14 cellular contexts compared by ENCODE assay signal in the genomic region with DNA sequence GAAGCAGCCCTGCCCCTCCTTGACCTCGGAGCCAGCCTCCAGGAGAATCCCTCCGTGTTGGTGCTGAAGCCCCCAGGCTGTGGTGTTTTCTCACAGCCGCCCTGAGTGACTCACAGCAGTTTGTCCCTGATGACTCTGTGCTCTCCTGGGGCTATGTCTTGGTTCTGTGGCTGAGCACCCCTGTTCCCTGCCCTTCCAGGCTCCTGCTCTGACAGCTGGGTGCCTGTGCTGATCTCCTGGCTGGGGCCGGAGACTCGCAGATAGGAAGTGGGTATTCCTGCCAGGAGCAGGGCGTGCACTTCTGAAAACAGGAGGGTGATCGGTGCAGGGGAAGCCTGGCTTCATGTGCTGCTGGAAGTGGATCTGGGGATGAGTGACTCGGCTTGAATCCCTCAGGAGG. TPM values are rescaled to one million over a fixed set of nuclear protein-coding genes. Genes with fewer than 3 reads are reported as not detected.
A peak's percentile ranks its signal among the peaks of the same experiment; 100 is the strongest.
DNase-seq lines count a peak whose midpoint lies in the region; ATAC-seq and TF ChIP-seq lines count a peak whose summit lies in the region.
"Had no signal": no experiment of that assay in that cellular context is flagged by ENCODE, and none has a peak within 500 bp of the region (broad histone marks: within the 10 kb centered on the region; RNA-seq: fewer than 3 reads in every experiment).

No MANE protein-coding gene starts in this region.

- H3K27ac Mint-ChIP-seq in progenitor cell of endocrine pancreas, result no peak overlapping the region
- H3K27ac Mint-ChIP-seq: activated naive CD8-positive, alpha-beta T cell had no signal

- CTCF ChIA-PET in SK-N-SH (lab: Yijun Ruan, JAX) (no interaction called here), PC-3 (lab: Charles Lee) (no interaction called here)

- H2AFZ ChIP-seq in SK-N-SH (ENCODE audit: low read depth) (no peak overlapping the region), PC-3 (ENCODE audit: low read length) (peak overlapping the region; percentile 23; the same call in 1 of the 2 replicates)
- H2AFZ ChIP-seq: parathyroid adenoma had no signal

- TF ChIP-seq EP300 in SK-N-SH (IDR thresholded peaks at IDR 0.05; ENCODE audit: borderline replicate concordance in 1 of 2, low read depth in 1 of 2, low read length in 1 of 2), result no peak

- H3K27ac ChIP-seq in SK-N-SH (ENCODE audit: low read depth in 2 of 2, low read length in 1 of 2), result no peak overlapping the region
- no peak overlapping the region for H3K27ac ChIP-seq in PC-3 (ENCODE audit: low read length)
- H3K27ac ChIP-seq: parathyroid adenoma had no signal

- H3K9ac ChIP-seq in SK-N-SH (no peak overlapping the region), PC-3 (ENCODE audit: low read length) (no peak overlapping the region)
- H3K9ac ChIP-seq: parathyroid adenoma had no signal

- intact Hi-C loops in PC-3 (cut with micrococcal nuclease), result no loop called here

- H3K4me3 ChIP-seq in SK-N-SH (ENCODE audit: low read depth in 2 of 2, low read length in 1 of 2) (no peak overlapping the region), PC-3 (ENCODE audit: low read length) (0 out of 2 replicates have a peak overlapping the region, but pooled peaks have one; percentile 3)

- no peaks in the 10 kb centered on the region for H3K9me3 ChIP-seq in SK-N-SH
- no peaks in the 10 kb centered on the region for H3K9me3 ChIP-seq in PC-3 (ENCODE audit: low read length)
- H3K9me3 ChIP-seq: Caco-2 had no signal

- no peak for TF ChIP-seq RAD21 in SK-N-SH (IDR thresholded peaks at IDR 0.05; ENCODE audit: low read length)

- peaks cover 13% of the 10 kb centered on the region for H3K4me1 Mint-ChIP-seq in progenitor cell of endocrine pancreas (ENCODE audit: low read depth)

- H3K9me2 ChIP-seq in SK-N-SH, result no peaks in the 10 kb centered on the region
- H3K9me2 ChIP-seq in PC-3 (replicated peaks; ENCODE audit: low read length), result no peaks in the 10 kb centered on the region

- no peak overlapping the region for H3K4me3 Mint-ChIP-seq in progenitor cell of endocrine pancreas (ENCODE audit: low read depth)
- H3K4me3 Mint-ChIP-seq: activated naive CD8-positive, alpha-beta T cell had no signal

- peak; percentile 12; the same call in 1 of the 3 replicates for ATAC-seq in SK-N-SH treated with all-trans-retinoic acid at 6 μM for 48 hours
- peak; percentile 66 for ATAC-seq in PC-3
- ATAC-seq in GM18907 (IDR thresholded peaks at IDR 0.05; ENCODE audit: unreplicated experiment), result no peak
- no peak for ATAC-seq in HG03571 (IDR thresholded peaks at IDR 0.05; ENCODE audit: unreplicated experiment)

- no peaks in the 10 kb centered on the region for H3K9me3 Mint-ChIP-seq in progenitor cell of endocrine pancreas (ENCODE audit: low read depth)

- 40% methylated on average over 3 of the region's 8 CpGs for WGBS in SK-N-SH (ENCODE audit: low lambda C conversion rate)

- H3K4me2 ChIP-seq in SK-N-SH (no peak overlapping the region), PC-3 (ENCODE audit: low read length) (peak overlapping the region; percentile 48)

- H3K27me3 Mint-ChIP-seq in progenitor cell of endocrine pancreas, result peaks cover 10% of the 10 kb centered on the region

- POLR2A ChIA-PET in SK-N-SH (lab: Yijun Ruan, JAX), result interaction anchor here (0.6 kb wide), 1 partner anchor 11 kb away, joined by 3 read pairs; no protein-coding TSS in a partner anchor
- POLR2A ChIA-PET in PC-3 (lab: Charles Lee; ENCODE audit: unreplicated experiment), result no interaction called here

- H3K36me3 ChIP-seq in SK-N-SH (replicated peaks in 1 of 2; ENCODE audit: control insufficient read depth in 1 of 2, insufficient read depth in 2 of 2, low read length in 1 of 2) (no peaks in the 10 kb centered on the region), PC-3 (ENCODE audit: low read depth, low read length) (no peaks in the 10 kb centered on the region)

- H4K20me1 ChIP-seq in SK-N-SH (ENCODE audit: insufficient read depth) (no peaks in the 10 kb centered on the region), PC-3 (ENCODE audit: low read length) (no peaks in the 10 kb centered on the region)

- DNase-seq in SK-N-SH (no peak), PC-3 (peak; percentile 44), dermis blood vessel endothelial cell (peak; percentile 10), progenitor cell of endocrine pancreas (ENCODE audit: low spot score, unreplicated experiment) (peak; percentile 6), dedifferentiated amniotic fluid mesenchymal stem cell (ENCODE audit: extremely low spot score) (no peak)
- DNase-seq: Caco-2, cortex of kidney, MV-4-11, T-helper 1 cell had no signal

- H3F3A ChIP-seq in SK-N-SH (replicated peaks; ENCODE audit: insufficient read depth) (no peaks in the 10 kb centered on the region), PC-3 (ENCODE audit: low read length, unreplicated experiment) (no peaks in the 10 kb centered on the region)

- no peaks in the 10 kb centered on the region for H3K36me3 Mint-ChIP-seq in progenitor cell of endocrine pancreas (ENCODE audit: insufficient read depth)
- H3K36me3 Mint-ChIP-seq: activated naive CD8-positive, alpha-beta T cell had no signal

- H3K79me2 ChIP-seq in SK-N-SH (ENCODE audit: insufficient read depth) (no peaks in the 10 kb centered on the region), PC-3 (ENCODE audit: low read length) (no peaks in the 10 kb centered on the region)
- H3K79me2 ChIP-seq: parathyroid adenoma had no signal

- H3K27me3 ChIP-seq in SK-N-SH (ENCODE audit: insufficient read depth) (no peaks in the 10 kb centered on the region), PC-3 (ENCODE audit: low read length) (0 out of 2 replicates have a peak, but pooled peaks cover 8% of the 10 kb centered on the region)

- H3K4me1 ChIP-seq in SK-N-SH (ENCODE audit: control insufficient read depth in 1 of 2, insufficient read depth in 2 of 2, low read depth in 1 of 2, low read length in 1 of 2), result peaks cover 0 to 37% of the 10 kb centered on the region in 2 experiments; a peak in 1 of 4 replicates
- H3K4me1 ChIP-seq in PC-3 (ENCODE audit: insufficient read depth, low read length), result peaks cover 22% of the 10 kb centered on the region
- H3K4me1 ChIP-seq: parathyroid adenoma had no signal

- no peak for TF ChIP-seq CTCF in SK-N-SH (IDR thresholded peaks at IDR 0.05)
- TF ChIP-seq CTCF in PC-3 (conservative IDR thresholded peaks at IDR 0.05; ENCODE audit: low read depth, low read length), result no peak
- no peak for TF ChIP-seq CTCF in progenitor cell of endocrine pancreas (IDR thresholded peaks at IDR 0.05; ENCODE audit: unreplicated experiment)

- BruUV-seq in PC-3 (replicated peaks; lab: Mats Ljungman, UMichigan), result no TSS peak

TF ChIP-seq in SK-N-SH treated with all-trans-retinoic acid at 6 μM for 48 hours, 23 proteins besides CTCF, POLR2A, EP300 and RAD21:
- TF ChIP-seq ZFP3 (CRISPR knock-in tag; IDR thresholded peaks at IDR 0.05) (no peak), CSDC2 (CRISPR knock-in tag; IDR thresholded peaks at IDR 0.05) (no peak)

TF ChIP-seq in SK-N-SH, 30 proteins besides CTCF, POLR2A, EP300 and RAD21 (continues in another document):
- TF ChIP-seq FOXM1 (IDR thresholded peaks at IDR 0.05; ENCODE audit: low read depth), result no peak
- no peak for TF ChIP-seq TCF12 (IDR thresholded peaks at IDR 0.05)
- TF ChIP-seq, protein P1, sequence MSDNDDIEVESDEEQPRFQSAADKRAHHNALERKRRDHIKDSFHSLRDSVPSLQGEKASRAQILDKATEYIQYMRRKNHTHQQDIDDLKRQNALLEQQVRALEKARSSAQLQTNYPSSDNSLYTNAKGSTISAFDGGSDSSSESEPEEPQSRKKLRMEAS (IDR thresholded peaks at IDR 0.05; ENCODE audit: low read depth), result no peak
- no peak for TF ChIP-seq YY1 (IDR thresholded peaks at IDR 0.05; ENCODE audit: low read depth)
- no peak for TF ChIP-seq ELF1 (IDR thresholded peaks at IDR 0.05)
- TF ChIP-seq, protein P2, sequence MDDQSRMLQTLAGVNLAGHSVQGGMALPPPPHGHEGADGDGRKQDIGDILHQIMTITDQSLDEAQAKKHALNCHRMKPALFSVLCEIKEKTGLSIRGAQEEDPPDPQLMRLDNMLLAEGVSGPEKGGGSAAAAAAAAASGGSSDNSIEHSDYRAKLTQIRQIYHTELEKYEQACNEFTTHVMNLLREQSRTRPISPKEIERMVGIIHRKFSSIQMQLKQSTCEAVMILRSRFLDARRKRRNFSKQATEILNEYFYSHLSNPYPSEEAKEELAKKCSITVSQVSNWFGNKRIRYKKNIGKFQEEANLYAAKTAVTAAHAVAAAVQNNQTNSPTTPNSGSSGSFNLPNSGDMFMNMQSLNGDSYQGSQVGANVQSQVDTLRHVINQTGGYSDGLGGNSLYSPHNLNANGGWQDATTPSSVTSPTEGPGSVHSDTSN (IDR thresholded peaks at IDR 0.05), result no peak
- TF ChIP-seq SMC3 (IDR thresholded peaks at IDR 0.05; ENCODE audit: low read depth, low read length), result no peak
- TF ChIP-seq, protein P3, sequence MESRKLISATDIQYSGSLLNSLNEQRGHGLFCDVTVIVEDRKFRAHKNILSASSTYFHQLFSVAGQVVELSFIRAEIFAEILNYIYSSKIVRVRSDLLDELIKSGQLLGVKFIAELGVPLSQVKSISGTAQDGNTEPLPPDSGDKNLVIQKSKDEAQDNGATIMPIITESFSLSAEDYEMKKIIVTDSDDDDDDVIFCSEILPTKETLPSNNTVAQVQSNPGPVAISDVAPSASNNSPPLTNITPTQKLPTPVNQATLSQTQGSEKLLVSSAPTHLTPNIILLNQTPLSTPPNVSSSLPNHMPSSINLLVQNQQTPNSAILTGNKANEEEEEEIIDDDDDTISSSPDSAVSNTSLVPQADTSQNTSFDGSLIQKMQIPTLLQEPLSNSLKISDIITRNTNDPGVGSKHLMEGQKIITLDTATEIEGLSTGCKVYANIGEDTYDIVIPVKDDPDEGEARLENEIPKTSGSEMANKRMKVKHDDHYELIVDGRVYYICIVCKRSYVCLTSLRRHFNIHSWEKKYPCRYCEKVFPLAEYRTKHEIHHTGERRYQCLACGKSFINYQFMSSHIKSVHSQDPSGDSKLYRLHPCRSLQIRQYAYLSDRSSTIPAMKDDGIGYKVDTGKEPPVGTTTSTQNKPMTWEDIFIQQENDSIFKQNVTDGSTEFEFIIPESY (IDR thresholded peaks at IDR 0.05; ENCODE audit: borderline replicate concordance, low read depth), result no peak
- no peak for TF ChIP-seq NFIC (IDR thresholded peaks at IDR 0.05; ENCODE audit: borderline replicate concordance)
- TF ChIP-seq FOXJ3 (CRISPR knock-in tag; IDR thresholded peaks at IDR 0.05), result no peak
- TF ChIP-seq EZH2phosphoT487 (IDR thresholded peaks at IDR 0.05; ENCODE audit: borderline replicate concordance, low read depth), result no peak
- no peak for TF ChIP-seq MEF2A (IDR thresholded peaks at IDR 0.05; ENCODE audit: borderline replicate concordance, low read depth)
- TF ChIP-seq FOSL2 (IDR thresholded peaks at IDR 0.05; ENCODE audit: borderline replicate concordance, low read depth), result no peak
- no peak for TF ChIP-seq GABPA (IDR thresholded peaks at IDR 0.05; ENCODE audit: low read depth)

RNA-seq across cellular contexts. Expression of a gene that starts 34.5 kb away (rescaled TPM):
- polyA plus RNA-seq in SK-N-SH (2012; rRNA removed), result 45.5 and 53.3 TPM in 2 replicates
- 27.6 and 33.4 TPM in 2 replicates for polyA plus RNA-seq in SK-N-SH (2012; cell fraction: cytosol; rRNA removed)
- 208 and 214 TPM in 2 replicates for polyA plus RNA-seq in SK-N-SH (2012; cell fraction: nucleus; rRNA removed)
- total RNA-seq in PC-3 (2014; rRNA removed), result 19.6 and 28.2 TPM in 2 replicates
- 19.4 and 31.0 TPM in 2 replicates for total RNA-seq in dermis blood vessel endothelial cell
- total RNA-seq in progenitor cell of endocrine pancreas, result 47.8 and 51.5 TPM in 2 replicates

Comparison
In these comparisons a context has a peak if more than half of its experiments do, and no peak if none do; other contexts are left out.
1. ATAC-seq: peak in SK-N-SH treated with all-trans-retinoic acid at 6 μM for 48 hours (single experiment) and PC-3 (single experiment); none in GM18907 (single experiment) and HG03571 (single experiment).
2. DNase-seq: peak in PC-3 (single experiment), dermis blood vessel endothelial cell (single experiment) and progenitor cell of endocrine pancreas (single experiment); none in SK-N-SH (single experiment) and dedifferentiated amniotic fluid mesenchymal stem cell (single experiment).